Comparison of ENCODE assay signal across 1 cellular context in the genomic region with DNA sequence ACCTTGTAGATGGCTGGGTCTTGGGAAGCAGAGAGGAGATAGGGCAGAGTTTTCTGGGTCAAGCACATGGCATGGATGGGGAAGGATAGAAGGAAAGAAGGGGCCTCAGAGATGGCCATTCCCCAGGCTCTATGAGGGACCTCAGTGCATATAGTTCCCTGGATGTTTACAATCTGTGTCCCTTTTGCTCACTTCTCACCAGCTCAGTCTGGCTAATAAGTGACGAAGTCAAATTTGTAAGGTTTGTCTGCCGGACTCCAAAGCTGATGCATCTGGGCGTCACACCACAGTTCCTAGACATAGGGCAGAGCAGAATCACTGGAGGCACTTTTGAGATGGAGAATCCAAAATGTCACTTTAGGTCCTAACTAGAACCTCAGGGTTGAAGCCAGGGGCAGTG.
TF ChIP-seq lines count a peak whose summit lies in the region.

No MANE protein-coding gene starts in this region.

TF ChIP-seq in HepG2, 621 proteins besides CTCF, POLR2A, EP300 and RAD21 (continued from another document and continues in another):
- TF ChIP-seq, protein P1, sequence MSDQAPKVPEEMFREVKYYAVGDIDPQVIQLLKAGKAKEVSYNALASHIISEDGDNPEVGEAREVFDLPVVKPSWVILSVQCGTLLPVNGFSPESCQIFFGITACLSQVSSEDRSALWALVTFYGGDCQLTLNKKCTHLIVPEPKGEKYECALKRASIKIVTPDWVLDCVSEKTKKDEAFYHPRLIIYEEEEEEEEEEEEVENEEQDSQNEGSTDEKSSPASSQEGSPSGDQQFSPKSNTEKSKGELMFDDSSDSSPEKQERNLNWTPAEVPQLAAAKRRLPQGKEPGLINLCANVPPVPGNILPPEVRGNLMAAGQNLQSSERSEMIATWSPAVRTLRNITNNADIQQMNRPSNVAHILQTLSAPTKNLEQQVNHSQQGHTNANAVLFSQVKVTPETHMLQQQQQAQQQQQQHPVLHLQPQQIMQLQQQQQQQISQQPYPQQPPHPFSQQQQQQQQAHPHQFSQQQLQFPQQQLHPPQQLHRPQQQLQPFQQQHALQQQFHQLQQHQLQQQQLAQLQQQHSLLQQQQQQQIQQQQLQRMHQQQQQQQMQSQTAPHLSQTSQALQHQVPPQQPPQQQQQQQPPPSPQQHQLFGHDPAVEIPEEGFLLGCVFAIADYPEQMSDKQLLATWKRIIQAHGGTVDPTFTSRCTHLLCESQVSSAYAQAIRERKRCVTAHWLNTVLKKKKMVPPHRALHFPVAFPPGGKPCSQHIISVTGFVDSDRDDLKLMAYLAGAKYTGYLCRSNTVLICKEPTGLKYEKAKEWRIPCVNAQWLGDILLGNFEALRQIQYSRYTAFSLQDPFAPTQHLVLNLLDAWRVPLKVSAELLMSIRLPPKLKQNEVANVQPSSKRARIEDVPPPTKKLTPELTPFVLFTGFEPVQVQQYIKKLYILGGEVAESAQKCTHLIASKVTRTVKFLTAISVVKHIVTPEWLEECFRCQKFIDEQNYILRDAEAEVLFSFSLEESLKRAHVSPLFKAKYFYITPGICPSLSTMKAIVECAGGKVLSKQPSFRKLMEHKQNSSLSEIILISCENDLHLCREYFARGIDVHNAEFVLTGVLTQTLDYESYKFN (CRISPR knock-in tag; conservative IDR thresholded peaks at IDR 0.05): peak; percentile 62
- TF ChIP-seq MIXL1 (CRISPR knock-in tag; IDR thresholded peaks at IDR 0.05) (0 out of 2 replicates have a peak, but pooled peaks have one; percentile 18), PCBP1 (IDR thresholded peaks at IDR 0.05; ENCODE audit: borderline replicate concordance, low read depth, low read length) (no peak), ZFY (CRISPR knock-in tag; IDR thresholded peaks at IDR 0.05) (0 out of 2 replicates have a peak, but pooled peaks have one; percentile 34), ISL2 (CRISPR knock-in tag; IDR thresholded peaks at IDR 0.05) (no peak; the same call in 1 of the 2 replicates), TEAD3 (CRISPR knock-in tag; optimal IDR thresholded peaks at IDR 0.05; ENCODE audit: borderline replicate concordance) (peak; percentile 18), PHF5A (CRISPR knock-in tag; IDR thresholded peaks at IDR 0.05; ENCODE audit: low read depth, unreplicated experiment) (no peak), SALL1 (CRISPR knock-in tag; IDR thresholded peaks at IDR 0.05) (peak; percentile 43; the same call in 1 of the 2 replicates), ELF4 (CRISPR knock-in tag; IDR thresholded peaks at IDR 0.05; ENCODE audit: borderline replicate concordance) (0 out of 2 replicates have a peak, but pooled peaks have one; percentile 27), FOXO1 (CRISPR knock-in tag; IDR thresholded peaks at IDR 0.05) (peak; percentile 33; the same call in 1 of the 2 replicates), GATAD1 (CRISPR knock-in tag; IDR thresholded peaks at IDR 0.05) (peak; percentile 23; the same call in 1 of the 2 replicates), IRF2 (CRISPR knock-in tag; IDR thresholded peaks at IDR 0.05) (peak; percentile 8; the same call in 1 of the 2 replicates), ZNF776 (CRISPR knock-in tag; IDR thresholded peaks at IDR 0.05) (no peak), FOXA1 (IDR thresholded peaks at IDR 0.05) (no peak), FOXA1 (CRISPR knock-in tag; IDR thresholded peaks at IDR 0.05) (peak; percentile 50), GATAD2A (CRISPR knock-in tag; IDR thresholded peaks at IDR 0.05) (peak; percentile 37), MED1 (CRISPR knock-in tag; IDR thresholded peaks at IDR 0.05) (peak; percentile 65), TBX2 (CRISPR knock-in tag; IDR thresholded peaks at IDR 0.05; ENCODE audit: borderline replicate concordance) (peak; percentile 70; the same call in 1 of the 2 replicates), TCF12 (IDR thresholded peaks at IDR 0.05) (no peak), TCF12 (CRISPR knock-in tag; IDR thresholded peaks at IDR 0.05) (no peak)
- TF ChIP-seq, protein P2, sequence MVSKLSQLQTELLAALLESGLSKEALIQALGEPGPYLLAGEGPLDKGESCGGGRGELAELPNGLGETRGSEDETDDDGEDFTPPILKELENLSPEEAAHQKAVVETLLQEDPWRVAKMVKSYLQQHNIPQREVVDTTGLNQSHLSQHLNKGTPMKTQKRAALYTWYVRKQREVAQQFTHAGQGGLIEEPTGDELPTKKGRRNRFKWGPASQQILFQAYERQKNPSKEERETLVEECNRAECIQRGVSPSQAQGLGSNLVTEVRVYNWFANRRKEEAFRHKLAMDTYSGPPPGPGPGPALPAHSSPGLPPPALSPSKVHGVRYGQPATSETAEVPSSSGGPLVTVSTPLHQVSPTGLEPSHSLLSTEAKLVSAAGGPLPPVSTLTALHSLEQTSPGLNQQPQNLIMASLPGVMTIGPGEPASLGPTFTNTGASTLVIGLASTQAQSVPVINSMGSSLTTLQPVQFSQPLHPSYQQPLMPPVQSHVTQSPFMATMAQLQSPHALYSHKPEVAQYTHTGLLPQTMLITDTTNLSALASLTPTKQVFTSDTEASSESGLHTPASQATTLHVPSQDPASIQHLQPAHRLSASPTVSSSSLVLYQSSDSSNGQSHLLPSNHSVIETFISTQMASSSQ (IDR thresholded peaks at IDR 0.05; ENCODE audit: low read depth): peak; percentile 49; the same call in 1 of the 2 replicates
- TF ChIP-seq, protein P2 (CRISPR knock-in tag; IDR thresholded peaks at IDR 0.05; ENCODE audit: borderline replicate concordance): peak; percentile 66; the same call in 1 of the 2 replicates
- TF ChIP-seq, protein P3, sequence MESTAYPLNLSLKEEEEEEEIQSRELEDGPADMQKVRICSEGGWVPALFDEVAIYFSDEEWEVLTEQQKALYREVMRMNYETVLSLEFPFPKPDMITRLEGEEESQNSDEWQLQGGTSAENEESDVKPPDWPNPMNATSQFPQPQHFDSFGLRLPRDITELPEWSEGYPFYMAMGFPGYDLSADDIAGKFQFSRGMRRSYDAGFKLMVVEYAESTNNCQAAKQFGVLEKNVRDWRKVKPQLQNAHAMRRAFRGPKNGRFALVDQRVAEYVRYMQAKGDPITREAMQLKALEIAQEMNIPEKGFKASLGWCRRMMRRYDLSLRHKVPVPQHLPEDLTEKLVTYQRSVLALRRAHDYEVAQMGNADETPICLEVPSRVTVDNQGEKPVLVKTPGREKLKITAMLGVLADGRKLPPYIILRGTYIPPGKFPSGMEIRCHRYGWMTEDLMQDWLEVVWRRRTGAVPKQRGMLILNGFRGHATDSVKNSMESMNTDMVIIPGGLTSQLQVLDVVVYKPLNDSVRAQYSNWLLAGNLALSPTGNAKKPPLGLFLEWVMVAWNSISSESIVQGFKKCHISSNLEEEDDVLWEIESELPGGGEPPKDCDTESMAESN (CRISPR knock-in tag; conservative IDR thresholded peaks at IDR 0.05): 0 out of 2 replicates have a peak, but pooled peaks have one; percentile 39
- TF ChIP-seq, protein P4, sequence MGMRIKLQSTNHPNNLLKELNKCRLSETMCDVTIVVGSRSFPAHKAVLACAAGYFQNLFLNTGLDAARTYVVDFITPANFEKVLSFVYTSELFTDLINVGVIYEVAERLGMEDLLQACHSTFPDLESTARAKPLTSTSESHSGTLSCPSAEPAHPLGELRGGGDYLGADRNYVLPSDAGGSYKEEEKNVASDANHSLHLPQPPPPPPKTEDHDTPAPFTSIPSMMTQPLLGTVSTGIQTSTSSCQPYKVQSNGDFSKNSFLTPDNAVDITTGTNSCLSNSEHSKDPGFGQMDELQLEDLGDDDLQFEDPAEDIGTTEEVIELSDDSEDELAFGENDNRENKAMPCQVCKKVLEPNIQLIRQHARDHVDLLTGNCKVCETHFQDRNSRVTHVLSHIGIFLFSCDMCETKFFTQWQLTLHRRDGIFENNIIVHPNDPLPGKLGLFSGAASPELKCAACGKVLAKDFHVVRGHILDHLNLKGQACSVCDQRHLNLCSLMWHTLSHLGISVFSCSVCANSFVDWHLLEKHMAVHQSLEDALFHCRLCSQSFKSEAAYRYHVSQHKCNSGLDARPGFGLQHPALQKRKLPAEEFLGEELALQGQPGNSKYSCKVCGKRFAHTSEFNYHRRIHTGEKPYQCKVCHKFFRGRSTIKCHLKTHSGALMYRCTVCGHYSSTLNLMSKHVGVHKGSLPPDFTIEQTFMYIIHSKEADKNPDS (CRISPR knock-in tag; IDR thresholded peaks at IDR 0.05): no peak
- TF ChIP-seq, protein P5, sequence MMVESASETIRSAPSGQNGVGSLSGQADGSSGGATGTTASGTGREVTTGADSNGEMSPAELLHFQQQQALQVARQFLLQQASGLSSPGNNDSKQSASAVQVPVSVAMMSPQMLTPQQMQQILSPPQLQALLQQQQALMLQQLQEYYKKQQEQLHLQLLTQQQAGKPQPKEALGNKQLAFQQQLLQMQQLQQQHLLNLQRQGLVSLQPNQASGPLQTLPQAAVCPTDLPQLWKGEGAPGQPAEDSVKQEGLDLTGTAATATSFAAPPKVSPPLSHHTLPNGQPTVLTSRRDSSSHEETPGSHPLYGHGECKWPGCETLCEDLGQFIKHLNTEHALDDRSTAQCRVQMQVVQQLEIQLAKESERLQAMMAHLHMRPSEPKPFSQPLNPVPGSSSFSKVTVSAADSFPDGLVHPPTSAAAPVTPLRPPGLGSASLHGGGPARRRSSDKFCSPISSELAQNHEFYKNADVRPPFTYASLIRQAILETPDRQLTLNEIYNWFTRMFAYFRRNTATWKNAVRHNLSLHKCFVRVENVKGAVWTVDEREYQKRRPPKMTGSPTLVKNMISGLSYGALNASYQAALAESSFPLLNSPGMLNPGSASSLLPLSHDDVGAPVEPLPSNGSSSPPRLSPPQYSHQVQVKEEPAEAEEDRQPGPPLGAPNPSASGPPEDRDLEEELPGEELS (CRISPR knock-in tag; IDR thresholded peaks at IDR 0.05): peak; percentile 76
- TF ChIP-seq, protein P6, sequence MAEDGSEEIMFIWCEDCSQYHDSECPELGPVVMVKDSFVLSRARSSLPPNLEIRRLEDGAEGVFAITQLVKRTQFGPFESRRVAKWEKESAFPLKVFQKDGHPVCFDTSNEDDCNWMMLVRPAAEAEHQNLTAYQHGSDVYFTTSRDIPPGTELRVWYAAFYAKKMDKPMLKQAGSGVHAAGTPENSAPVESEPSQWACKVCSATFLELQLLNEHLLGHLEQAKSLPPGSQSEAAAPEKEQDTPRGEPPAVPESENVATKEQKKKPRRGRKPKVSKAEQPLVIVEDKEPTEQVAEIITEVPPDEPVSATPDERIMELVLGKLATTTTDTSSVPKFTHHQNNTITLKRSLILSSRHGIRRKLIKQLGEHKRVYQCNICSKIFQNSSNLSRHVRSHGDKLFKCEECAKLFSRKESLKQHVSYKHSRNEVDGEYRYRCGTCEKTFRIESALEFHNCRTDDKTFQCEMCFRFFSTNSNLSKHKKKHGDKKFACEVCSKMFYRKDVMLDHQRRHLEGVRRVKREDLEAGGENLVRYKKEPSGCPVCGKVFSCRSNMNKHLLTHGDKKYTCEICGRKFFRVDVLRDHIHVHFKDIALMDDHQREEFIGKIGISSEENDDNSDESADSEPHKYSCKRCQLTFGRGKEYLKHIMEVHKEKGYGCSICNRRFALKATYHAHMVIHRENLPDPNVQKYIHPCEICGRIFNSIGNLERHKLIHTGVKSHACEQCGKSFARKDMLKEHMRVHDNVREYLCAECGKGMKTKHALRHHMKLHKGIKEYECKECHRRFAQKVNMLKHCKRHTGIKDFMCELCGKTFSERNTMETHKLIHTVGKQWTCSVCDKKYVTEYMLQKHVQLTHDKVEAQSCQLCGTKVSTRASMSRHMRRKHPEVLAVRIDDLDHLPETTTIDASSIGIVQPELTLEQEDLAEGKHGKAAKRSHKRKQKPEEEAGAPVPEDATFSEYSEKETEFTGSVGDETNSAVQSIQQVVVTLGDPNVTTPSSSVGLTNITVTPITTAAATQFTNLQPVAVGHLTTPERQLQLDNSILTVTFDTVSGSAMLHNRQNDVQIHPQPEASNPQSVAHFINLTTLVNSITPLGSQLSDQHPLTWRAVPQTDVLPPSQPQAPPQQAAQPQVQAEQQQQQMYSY (CRISPR knock-in tag; IDR thresholded peaks at IDR 0.05): no peak
- TF ChIP-seq, protein P7, sequence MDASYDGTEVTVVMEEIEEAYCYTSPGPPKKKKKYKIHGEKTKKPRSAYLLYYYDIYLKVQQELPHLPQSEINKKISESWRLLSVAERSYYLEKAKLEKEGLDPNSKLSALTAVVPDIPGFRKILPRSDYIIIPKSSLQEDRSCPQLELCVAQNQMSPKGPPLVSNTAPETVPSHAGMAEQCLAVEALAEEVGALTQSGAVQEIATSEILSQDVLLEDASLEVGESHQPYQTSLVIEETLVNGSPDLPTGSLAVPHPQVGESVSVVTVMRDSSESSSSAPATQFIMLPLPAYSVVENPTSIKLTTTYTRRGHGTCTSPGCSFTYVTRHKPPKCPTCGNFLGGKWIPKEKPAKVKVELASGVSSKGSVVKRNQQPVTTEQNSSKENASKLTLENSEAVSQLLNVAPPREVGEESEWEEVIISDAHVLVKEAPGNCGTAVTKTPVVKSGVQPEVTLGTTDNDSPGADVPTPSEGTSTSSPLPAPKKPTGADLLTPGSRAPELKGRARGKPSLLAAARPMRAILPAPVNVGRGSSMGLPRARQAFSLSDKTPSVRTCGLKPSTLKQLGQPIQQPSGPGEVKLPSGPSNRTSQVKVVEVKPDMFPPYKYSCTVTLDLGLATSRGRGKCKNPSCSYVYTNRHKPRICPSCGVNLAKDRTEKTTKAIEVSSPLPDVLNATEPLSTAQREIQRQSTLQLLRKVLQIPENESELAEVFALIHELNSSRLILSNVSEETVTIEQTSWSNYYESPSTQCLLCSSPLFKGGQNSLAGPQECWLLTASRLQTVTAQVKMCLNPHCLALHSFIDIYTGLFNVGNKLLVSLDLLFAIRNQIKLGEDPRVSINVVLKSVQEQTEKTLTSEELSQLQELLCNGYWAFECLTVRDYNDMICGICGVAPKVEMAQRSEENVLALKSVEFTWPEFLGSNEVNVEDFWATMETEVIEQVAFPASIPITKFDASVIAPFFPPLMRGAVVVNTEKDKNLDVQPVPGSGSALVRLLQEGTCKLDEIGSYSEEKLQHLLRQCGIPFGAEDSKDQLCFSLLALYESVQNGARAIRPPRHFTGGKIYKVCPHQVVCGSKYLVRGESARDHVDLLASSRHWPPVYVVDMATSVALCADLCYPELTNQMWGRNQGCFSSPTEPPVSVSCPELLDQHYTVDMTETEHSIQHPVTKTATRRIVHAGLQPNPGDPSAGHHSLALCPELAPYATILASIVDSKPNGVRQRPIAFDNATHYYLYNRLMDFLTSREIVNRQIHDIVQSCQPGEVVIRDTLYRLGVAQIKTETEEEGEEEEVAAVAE (CRISPR knock-in tag; IDR thresholded peaks at IDR 0.05; ENCODE audit: borderline replicate concordance): no peak
